Comparison of ENCODE assay signal across 22 cellular contexts in the genomic region with DNA sequence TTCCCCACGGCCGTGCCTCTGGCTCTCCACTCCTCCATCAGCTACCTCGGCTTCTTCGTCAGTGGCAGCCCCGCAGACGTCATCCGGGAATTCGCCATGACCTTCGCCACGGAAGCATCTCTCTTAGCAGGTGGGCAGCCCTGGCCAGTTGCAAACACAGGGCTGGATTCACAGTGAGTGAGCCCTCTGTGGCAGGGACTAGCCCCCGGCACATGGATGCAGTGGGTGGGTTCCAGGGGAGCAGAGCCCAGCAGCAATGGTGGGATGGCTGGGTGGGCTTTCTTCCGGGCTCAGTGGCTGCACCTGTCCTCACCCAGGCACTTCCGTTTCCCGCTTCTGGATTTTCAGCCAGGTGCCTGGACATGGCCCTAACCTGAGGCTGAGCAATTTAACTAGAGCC. TPM values are rescaled to one million over a fixed set of nuclear protein-coding genes. Genes with fewer than 3 reads are reported as not detected.
DNase-seq lines count a peak whose midpoint lies in the region; TF ChIP-seq lines count a peak whose summit lies in the region.
"Had no signal": no experiment of that assay in that cellular context is flagged by ENCODE, and none has a peak within 500 bp of the region (broad histone marks: within the 10 kb centered on the region; RNA-seq: fewer than 3 reads in every experiment).

No MANE protein-coding gene starts in this region.

- peaks cover 4% of the 10 kb centered on the region for H3F3A ChIP-seq in neural progenitor cell (ENCODE audit: low read depth)

- no peaks in the 10 kb centered on the region for H3K27me3 Mint-ChIP-seq in CD8-positive, alpha-beta memory T cell
- H3K27me3 Mint-ChIP-seq in activated naive CD8-positive, alpha-beta T cell = no peaks in the 10 kb centered on the region
- peaks cover 4% of the 10 kb centered on the region for H3K27me3 Mint-ChIP-seq in neural progenitor cell (ENCODE audit: insufficient read depth, low read depth)

- H3K27ac Mint-ChIP-seq in CD8-positive, alpha-beta memory T cell = peak overlapping the region; percentile 95 to 100 (median 99)
- H3K27ac Mint-ChIP-seq in activated naive CD8-positive, alpha-beta T cell = peak overlapping the region; percentile 100
- H3K27ac Mint-ChIP-seq in neural progenitor cell = peak overlapping the region; percentile 9
- H3K27ac Mint-ChIP-seq: dendritic cell treated with granulocyte-macrophage colony-stimulating factor and Interleukin-4, amounts not matched to agents 40 ng/mL and 50 ng/mL, for 4 days had no signal

- no peak overlapping the region for H3K4me2 ChIP-seq in neural progenitor cell
- H3K4me2 ChIP-seq: KMS-11 had no signal

- no peak overlapping the region for H2AFZ ChIP-seq in neural progenitor cell (replicated peaks)
- H2AFZ ChIP-seq: parathyroid adenoma had no signal

- H3K4me3 Mint-ChIP-seq in CD8-positive, alpha-beta memory T cell = peak overlapping the region in 3 of 7 donors; percentile 16 to 79 (median 78)
- H3K4me3 Mint-ChIP-seq in activated naive CD8-positive, alpha-beta T cell = no peak overlapping the region
- no peak overlapping the region for H3K4me3 Mint-ChIP-seq in neural progenitor cell
- H3K4me3 Mint-ChIP-seq: dendritic cell treated with granulocyte-macrophage colony-stimulating factor and Interleukin-4, amounts not matched to agents 40 ng/mL and 50 ng/mL, for 4 days had no signal

- peaks cover 32 to 68% (median 57%) of the 10 kb centered on the region in 3 donors for H3K4me1 Mint-ChIP-seq in CD8-positive, alpha-beta memory T cell
- peaks cover 66% of the 10 kb centered on the region for H3K4me1 Mint-ChIP-seq in activated naive CD8-positive, alpha-beta T cell (ENCODE audit: low read depth)
- peaks cover 21% of the 10 kb centered on the region for H3K4me1 Mint-ChIP-seq in neural progenitor cell

- peaks cover 21 to 26% (median 25%) of the 10 kb centered on the region in 3 donors for H3K36me3 Mint-ChIP-seq in CD8-positive, alpha-beta memory T cell
- peaks cover 19% of the 10 kb centered on the region for H3K36me3 Mint-ChIP-seq in activated naive CD8-positive, alpha-beta T cell
- no peaks in the 10 kb centered on the region for H3K36me3 Mint-ChIP-seq in neural progenitor cell
- H3K36me3 Mint-ChIP-seq: natural killer cell treated with Interleukin-12 subunit alpha and Interleukin-12 subunit beta and Interleukin-15 and Interleukin-18, amount 100 ng/mL, for 72 hours had no signal

- no peaks in the 10 kb centered on the region for H3K9me3 Mint-ChIP-seq in CD8-positive, alpha-beta memory T cell
- H3K9me3 Mint-ChIP-seq in activated naive CD8-positive, alpha-beta T cell (ENCODE audit: low read depth) = no peaks in the 10 kb centered on the region
- no peaks in the 10 kb centered on the region for H3K9me3 Mint-ChIP-seq in neural progenitor cell
- H3K9me3 Mint-ChIP-seq: dendritic cell treated with granulocyte-macrophage colony-stimulating factor and Interleukin-4, amounts not matched to agents 40 ng/mL and 50 ng/mL, for 4 days; natural killer cell treated with Interleukin-12 subunit alpha and Interleukin-12 subunit beta and Interleukin-15 and Interleukin-18, amount 100 ng/mL, for 72 hours had no signal

- peak; percentile 43 for DNase-seq in activated CD8-positive, alpha-beta memory T cell treated with anti-CD3 and anti-CD28 coated beads, Interleukin-2, amount 50 U/mL, for 48 hours
- DNase-seq in activated CD8-positive, alpha-beta memory T cell treated with anti-CD3 and anti-CD28 coated beads, Interleukin-2, amount 50 U/mL, for 4 hours = no peak
- DNase-seq in CD8-positive, alpha-beta memory T cell = no peak
- no peak for DNase-seq in neural progenitor cell (ENCODE audit: low spot score)
- DNase-seq in NCI-H226 = no peak
- DNase-seq in SHP77 (lab: John Stamatoyannopoulos, UW) = no peak
- no peak for DNase-seq in SJCRH30
- DNase-seq: glutamatergic neuron, mesendoderm, NCI-H146, OCI-M1, right cardiac atrium, trophoblast cell had no signal

- H4K20me1 ChIP-seq in neural progenitor cell (ENCODE audit: low read depth) = no peaks in the 10 kb centered on the region

- no peaks in the 10 kb centered on the region for H3K79me2 ChIP-seq in neural progenitor cell (ENCODE audit: low read depth)
- H3K79me2 ChIP-seq: parathyroid adenoma had no signal

- no peak overlapping the region for H3K4me3 ChIP-seq in CD8-positive, alpha-beta memory T cell (ENCODE audit: low read length)
- H3K4me3 ChIP-seq in neural progenitor cell = no peak overlapping the region
- no peak overlapping the region for H3K4me3 ChIP-seq in SJCRH30
- H3K4me3 ChIP-seq: BLaER1 treated with 17β-estradiol and CSF1 and Interleukin-3, amounts not matched to agents 10 nM and 100 nM; cardiac muscle cell had no signal

- H3K4me1 ChIP-seq in CD8-positive, alpha-beta memory T cell (ENCODE audit: insufficient read depth, low read length) = peaks cover 97% of the 10 kb centered on the region
- no peaks in the 10 kb centered on the region for H3K4me1 ChIP-seq in neural progenitor cell
- H3K4me1 ChIP-seq in SJCRH30 = no peaks in the 10 kb centered on the region
- H3K4me1 ChIP-seq: parathyroid adenoma had no signal

- no peaks in the 10 kb centered on the region for H3K9me3 ChIP-seq in CD8-positive, alpha-beta memory T cell (ENCODE audit: low read length)
- H3K9me3 ChIP-seq in neural progenitor cell (ENCODE audit: low read depth) = no peaks in the 10 kb centered on the region
- H3K9me3 ChIP-seq in SJCRH30 (replicated peaks) = no peaks in the 10 kb centered on the region
- H3K9me3 ChIP-seq: BLaER1 treated with 17β-estradiol and CSF1 and Interleukin-3, amounts not matched to agents 10 nM and 100 nM had no signal

- no peak overlapping the region for H3K9ac ChIP-seq in neural progenitor cell
- H3K9ac ChIP-seq: BLaER1 treated with 17β-estradiol and CSF1 and Interleukin-3, amounts not matched to agents 10 nM and 100 nM; KMS-11; parathyroid adenoma had no signal

- H3K36me3 ChIP-seq in CD8-positive, alpha-beta memory T cell (ENCODE audit: insufficient read depth, low read length) = peaks cover 75% of the 10 kb centered on the region
- H3K36me3 ChIP-seq in neural progenitor cell = no peaks in the 10 kb centered on the region
- H3K36me3 ChIP-seq in SJCRH30 = no peaks in the 10 kb centered on the region
- H3K36me3 ChIP-seq: BLaER1 treated with 17β-estradiol and CSF1 and Interleukin-3, amounts not matched to agents 10 nM and 100 nM; cardiac muscle cell had no signal

- POLR2A ChIA-PET in CD8-positive, alpha-beta memory T cell (lab: Charles Lee) = interaction anchor here (1.2 kb wide), 1 partner anchor 9 kb away, joined by 5 read pairs; the partner anchor contains the start of gene UBASH3A

- CTCF ChIA-PET in CD8-positive, alpha-beta memory T cell (lab: Charles Lee) = interaction anchor here (1.5 to 2.3 kb wide), 2 partner anchors 9 to 10 kb away, joined by 3 to 8 read pairs; partner anchors contain the start of gene UBASH3A

- H3K27ac ChIP-seq in CD8-positive, alpha-beta memory T cell (ENCODE audit: low read depth, low read length) = no peak overlapping the region
- H3K27ac ChIP-seq in neural progenitor cell (no peak overlapping the region), SJCRH30 (no peak overlapping the region)
- H3K27ac ChIP-seq: BLaER1 treated with 17β-estradiol and CSF1 and Interleukin-3, amounts not matched to agents 10 nM and 100 nM; cardiac muscle cell; KMS-11; parathyroid adenoma had no signal

- no peaks in the 10 kb centered on the region for H3K27me3 ChIP-seq in CD8-positive, alpha-beta memory T cell (ENCODE audit: insufficient read depth, low read length, poor library complexity, severe bottlenecking)
- H3K27me3 ChIP-seq in neural progenitor cell = no peaks in the 10 kb centered on the region
- H3K27me3 ChIP-seq in SJCRH30 = 0 out of 2 replicates have a peak, but pooled peaks cover 3% of the 10 kb centered on the region
- H3K27me3 ChIP-seq: cardiac muscle cell had no signal

- TF ChIP-seq CTCF in neural progenitor cell (IDR thresholded peaks at IDR 0.05) = no peak

RNA-seq across cellular contexts. Expression of gene UBASH3A, which starts 9.4 kb away (rescaled TPM):
- 10 to 100 TPM; 36.4 to 38.7 TPM for total RNA-seq in CD8-positive, alpha-beta memory T cell
- 55.1 TPM for polyA plus RNA-seq in CD8-positive, alpha-beta memory T cell
- not detected in 2 replicates for total RNA-seq in neural progenitor cell (ENCODE audit: low replicate concordance)
- total RNA-seq in SJCRH30 (2014; rRNA removed; shearing (Covaris generic)) = not detected in 2 replicates
- total RNA-seq: cardiac muscle cell, endothelial cell of umbilical vein, H1 had no signal
- polyA plus RNA-seq: cardiac muscle cell, endothelial cell of umbilical vein, H1 had no signal

RNA-seq across cellular contexts. Expression of gene TMPRSS3, which starts 17.2 kb away (rescaled TPM):
- total RNA-seq in CD8-positive, alpha-beta memory T cell = 10 to 100 TPM; 19.6 to 20.4 TPM
- 2.0 TPM for polyA plus RNA-seq in CD8-positive, alpha-beta memory T cell
- not detected in 2 replicates for total RNA-seq in neural progenitor cell (ENCODE audit: low replicate concordance)
- total RNA-seq in SJCRH30 (2014; rRNA removed; shearing (Covaris generic)) = not detected in 2 replicates
- total RNA-seq: cardiac muscle cell, endothelial cell of umbilical vein, H1, right cardiac atrium had no signal
- polyA plus RNA-seq: cardiac muscle cell, endothelial cell of umbilical vein, right cardiac atrium had no signal

RNA-seq across cellular contexts. Expression of gene TFF1, which starts 46.8 kb away (rescaled TPM):
- not detected for total RNA-seq in CD8-positive, alpha-beta memory T cell
- polyA plus RNA-seq in CD8-positive, alpha-beta memory T cell = not detected
- total RNA-seq in neural progenitor cell (ENCODE audit: low replicate concordance) = not detected in 2 replicates
- not detected in 2 replicates for total RNA-seq in SJCRH30 (2014; rRNA removed; shearing (Covaris generic))
- total RNA-seq: cardiac muscle cell; endothelial cell of umbilical vein; H1; natural killer cell treated with Interleukin-12 subunit alpha and Interleukin-12 subunit beta and Interleukin-15 and Interleukin-18, amount 100 ng/mL, for 72 hours; right cardiac atrium had no signal
- polyA plus RNA-seq: cardiac muscle cell, endothelial cell of umbilical vein, H1, right cardiac atrium had no signal

Comparison
In these comparisons a context has a peak if more than half of its experiments do, and no peak if none do; other contexts are left out.
1. H3K27ac Mint-ChIP-seq: peak in every context shown above with its lines; median percentile 100 in activated naive CD8-positive, alpha-beta T cell; 99 in CD8-positive, alpha-beta memory T cell; 9 in neural progenitor cell.
2. RNA of gene UBASH3A, which starts 9.4 kb away (total RNA-seq): 36.4 to 38.7 TPM in CD8-positive, alpha-beta memory T cell; not detected in neural progenitor cell and not detected in SJCRH30; every median in the first group is over 10 times any median in the second.
3. RNA of gene TMPRSS3, which starts 17.2 kb away (total RNA-seq): 19.6 to 20.4 TPM in CD8-positive, alpha-beta memory T cell; not detected in neural progenitor cell and not detected in SJCRH30; every median in the first group is over 10 times any median in the second.